ENCODE assay signal across 8 cellular contexts in genomic region chr15:73927476-73928240, GRCh38. TPM values are rescaled to one million over a fixed set of nuclear protein-coding genes. Genes with fewer than 3 reads are reported as not detected.
A peak's percentile ranks its signal among the peaks of the same experiment; 100 is the strongest.
DNase-seq lines count a peak whose midpoint lies in the region; ATAC-seq, FAIRE-seq and TF ChIP-seq lines count a peak whose summit lies in the region.

No MANE protein-coding gene starts in this region.

- CTCF ChIA-PET in AG04450 (lab: Charles Lee) (interaction anchor here (0.5 to 2.2 kb wide), 7 partner anchors 8 to 291 kb away, joined by 3 to 10 read pairs (median 5); partner anchors contain the start of gene TBC1D21), RWPE1 (lab: Yijun Ruan, JAX) (interaction anchor here (0.6 to 2.1 kb wide), 10 partner anchors 8 to 206 kb away, joined by 3 to 8 read pairs (median 3); no protein-coding TSS in a partner anchor)

- TF ChIP-seq CTCF in AG04450 (IDR thresholded peaks at IDR 0.05; ENCODE audit: low read depth, low read length) (peak; percentile 56), RWPE1 (conservative IDR thresholded peaks at IDR 0.05; ENCODE audit: low read depth) (peak; percentile 62), cardiac muscle cell (IDR thresholded peaks at IDR 0.05; ENCODE audit: low read depth, low read length) (peak; percentile 48)

- H3K4me1 ChIP-seq in cardiac muscle cell (ENCODE audit: low read depth), result peaks cover 35% of the 10 kb centered on the region

- H3K36me3 ChIP-seq in cardiac muscle cell, result no peaks in the 10 kb centered on the region

- H3K9me3 ChIP-seq in AG04450 (ENCODE audit: control insufficient read depth, insufficient read depth, low read length), result no peaks in the 10 kb centered on the region; the same call in 1 of the 2 replicates
- H3K9me3 ChIP-seq in cardiac muscle cell (ENCODE audit: low read depth), result no peaks in the 10 kb centered on the region

- H3K27me3 ChIP-seq in AG04450 (ENCODE audit: control insufficient read depth, insufficient read depth, low read length), result no peaks in the 10 kb centered on the region
- H3K27me3 ChIP-seq in cardiac muscle cell, result no peaks in the 10 kb centered on the region

- TF ChIP-seq POLR2A in H54 (IDR thresholded peaks at IDR 0.05; ENCODE audit: low read depth, low read length), result no peak

- ATAC-seq in GM18858 (IDR thresholded peaks at IDR 0.05; ENCODE audit: unreplicated experiment), result no peak

- no peak for DNase-seq in AG04450 (ENCODE audit: low read depth, low spot score)
- DNase-seq in H54 (ENCODE audit: insufficient read length, low spot score), result peak; percentile 70
- DNase-seq in RWPE1 (ENCODE audit: low spot score), result peak; percentile 72
- peak; percentile 52 to 80 (median 66) for DNase-seq in activated naive CD4-positive, alpha-beta T cell (lab: John Stamatoyannopoulos, UW)
- DNase-seq in cardiac muscle cell (ENCODE audit: low read depth in 1 of 2, low spot score in 1 of 2), result peak; percentile 66 to 82
- peak; percentile 53 for DNase-seq in putamen (ENCODE audit: low spot score)
- peak; percentile 79 for DNase-seq in urothelium cell line (ENCODE audit: low spot score)

- no peak for FAIRE-seq in H54 (lab: Jason Lieb, UNC)
- FAIRE-seq in urothelium cell line (lab: Jason Lieb, UNC), result peak; percentile 84

- H3K4me3 ChIP-seq in AG04450 (ENCODE audit: low read depth, low read length) (peak overlapping the region; percentile 90), cardiac muscle cell (peak overlapping the region; percentile 56)

- peak overlapping the region; percentile 11 for H3K27ac ChIP-seq in AG04450 (ENCODE audit: low read depth, low read length)
- peak overlapping the region; percentile 86 for H3K27ac ChIP-seq in RWPE1
- peak overlapping the region; percentile 8 for H3K27ac ChIP-seq in cardiac muscle cell

- POLR2A ChIA-PET in AG04450 (lab: Yijun Ruan, JAX), result interaction anchor here (0.6 to 2.9 kb wide), 5 partner anchors 8 to 267 kb away, joined by 3 to 17 read pairs (median 4); no protein-coding TSS in a partner anchor
- POLR2A ChIA-PET in RWPE1 (lab: Yijun Ruan, JAX; ENCODE audit: low non-redundant PET), result interaction anchor here (0.6 to 0.7 kb wide), 2 partner anchors 8 to 314 kb away, joined by 3 to 7 read pairs; no protein-coding TSS in a partner anchor

RNA-seq across cellular contexts. Expression of gene LOXL1, which starts 1.4 kb away (rescaled TPM):
- polyA plus RNA-seq in AG04450 (2011; rRNA removed) (114 and 206 TPM in 2 replicates), cardiac muscle cell (82.3 and 92.4 TPM in 2 replicates)
- 260 and 359 TPM in 2 replicates for polyA minus RNA-seq in AG04450 (2011; rRNA and poly(A)+ RNA removed)
- total RNA-seq in cardiac muscle cell, result 54.5 and 79.4 TPM in 2 replicates

RNA-seq across cellular contexts. Expression of gene TBC1D21, which starts 54.3 kb away (rescaled TPM):
- polyA plus RNA-seq in AG04450 (2011; rRNA removed), result not detected in 2 replicates
- not detected in 2 replicates for polyA minus RNA-seq in AG04450 (2011; rRNA and poly(A)+ RNA removed)
- not detected in 2 replicates for total RNA-seq in cardiac muscle cell
- not detected in 2 replicates for polyA plus RNA-seq in cardiac muscle cell

Comparison
In these comparisons a context has a peak if more than half of its experiments do, and no peak if none do; other contexts are left out.
1. H3K27ac ChIP-seq: peak in every context shown above with its lines; median percentile 86 in RWPE1; 11 in AG04450; 8 in cardiac muscle cell.